Comparison of ENCODE assay signal across 8 cellular contexts in the genomic region with DNA sequence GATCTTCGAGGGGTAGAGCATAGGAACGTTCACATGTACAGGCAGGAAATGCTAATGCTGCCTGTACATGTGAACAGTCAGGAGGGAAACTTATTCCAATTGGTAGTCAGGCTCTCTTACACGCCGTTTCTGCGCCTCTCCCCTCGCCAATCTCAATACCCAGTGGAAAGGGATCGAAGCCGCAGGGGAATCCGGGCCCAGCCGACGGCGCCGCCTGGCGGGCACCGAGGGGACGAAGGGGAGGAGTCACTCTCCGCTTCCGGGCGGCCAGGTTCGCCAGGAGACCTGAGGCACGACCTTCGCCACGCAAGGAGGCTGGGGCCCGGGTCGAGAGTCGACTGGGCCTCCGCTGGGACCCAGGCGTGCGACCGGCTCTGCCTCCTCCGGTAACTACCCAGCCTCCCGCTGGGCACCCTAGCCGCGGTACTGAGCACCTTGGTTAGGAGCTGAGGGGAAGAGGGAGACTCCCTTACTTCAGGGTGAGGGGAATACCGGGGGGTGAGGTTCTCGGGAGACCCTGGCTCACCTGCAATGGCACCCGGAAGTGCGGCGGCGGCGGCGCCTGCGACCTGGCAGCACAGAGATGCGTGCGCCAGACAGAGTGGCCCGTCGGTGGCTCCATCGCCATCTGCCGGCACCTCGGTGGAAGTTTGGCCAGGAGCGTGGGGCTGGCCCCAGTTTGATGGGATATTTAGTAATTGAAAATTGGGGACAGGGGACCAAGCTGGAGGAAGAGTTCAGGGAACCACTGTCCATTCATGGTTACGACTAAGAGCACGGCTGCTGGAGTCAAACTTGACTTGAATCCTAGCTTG. TPM values are rescaled to one million over a fixed set of nuclear protein-coding genes. Genes with fewer than 3 reads are reported as not detected.
DNase-seq lines count a peak whose midpoint lies in the region; ATAC-seq and TF ChIP-seq lines count a peak whose summit lies in the region.

A gene (minus strand): TSS at position 557 of the 815 bp plus-strand sequence. CDS start 1,026 bp downstream, outside the sequence.

- peaks cover 12% of the 10 kb centered on the region for H3K36me3 Mint-ChIP-seq in chondrocyte (ENCODE audit: low read depth)

- peak; percentile 90 for TF ChIP-seq CTCF in chondrocyte (IDR thresholded peaks at IDR 0.05)

- DNase-seq in AG20443 (ENCODE audit: low spot score) (peak; percentile 91), NCI-H446 (lab: John Stamatoyannopoulos, UW) (peak; percentile 81 to 87), chondrocyte (ENCODE audit: low spot score) (no peak), kidney tubule cell (ENCODE audit: low spot score) (peak; percentile 91)
- DNase-seq in activated CD4-positive, alpha-beta T cell treated with anti-CD3 and anti-CD28 coated beads for 24 hours (ENCODE audit: low read depth in 2 of 2) = peak; percentile 83 to 85
- peak; percentile 83 to 87 for DNase-seq in stimulated activated CD4-positive, alpha-beta T cell treated with anti-CD3 and anti-CD28 coated beads, Interleukin-1b, Interleukin-23, amount 100 ng/mL, for 4 hours (ENCODE audit: low read depth in 2 of 2)

- no peaks in the 10 kb centered on the region for H3K27me3 Mint-ChIP-seq in chondrocyte (ENCODE audit: low read depth)

- H3K9me3 Mint-ChIP-seq in chondrocyte (ENCODE audit: low read depth) = no peaks in the 10 kb centered on the region

- ATAC-seq in GM19023 (IDR thresholded peaks at IDR 0.05; ENCODE audit: unreplicated experiment) (peak; percentile 93), HG03196 (IDR thresholded peaks at IDR 0.05; ENCODE audit: unreplicated experiment) (peak; percentile 84)

- H3K4me3 Mint-ChIP-seq in chondrocyte (ENCODE audit: unreplicated experiment) = peak within 1 kb of the TSS; percentile 78

- H3K27ac Mint-ChIP-seq in chondrocyte (ENCODE audit: unreplicated experiment) = peak within 1 kb of the TSS; percentile 85

- H3K4me1 Mint-ChIP-seq in chondrocyte (ENCODE audit: low read depth) = peaks cover 9% of the 10 kb centered on the region

RNA-seq across cellular contexts. Expression of the gene that starts here (rescaled TPM):
- 25.7 to 35.3 TPM (median 26.2 TPM) in 3 replicates for total RNA-seq in chondrocyte
